In the genomic region with DNA sequence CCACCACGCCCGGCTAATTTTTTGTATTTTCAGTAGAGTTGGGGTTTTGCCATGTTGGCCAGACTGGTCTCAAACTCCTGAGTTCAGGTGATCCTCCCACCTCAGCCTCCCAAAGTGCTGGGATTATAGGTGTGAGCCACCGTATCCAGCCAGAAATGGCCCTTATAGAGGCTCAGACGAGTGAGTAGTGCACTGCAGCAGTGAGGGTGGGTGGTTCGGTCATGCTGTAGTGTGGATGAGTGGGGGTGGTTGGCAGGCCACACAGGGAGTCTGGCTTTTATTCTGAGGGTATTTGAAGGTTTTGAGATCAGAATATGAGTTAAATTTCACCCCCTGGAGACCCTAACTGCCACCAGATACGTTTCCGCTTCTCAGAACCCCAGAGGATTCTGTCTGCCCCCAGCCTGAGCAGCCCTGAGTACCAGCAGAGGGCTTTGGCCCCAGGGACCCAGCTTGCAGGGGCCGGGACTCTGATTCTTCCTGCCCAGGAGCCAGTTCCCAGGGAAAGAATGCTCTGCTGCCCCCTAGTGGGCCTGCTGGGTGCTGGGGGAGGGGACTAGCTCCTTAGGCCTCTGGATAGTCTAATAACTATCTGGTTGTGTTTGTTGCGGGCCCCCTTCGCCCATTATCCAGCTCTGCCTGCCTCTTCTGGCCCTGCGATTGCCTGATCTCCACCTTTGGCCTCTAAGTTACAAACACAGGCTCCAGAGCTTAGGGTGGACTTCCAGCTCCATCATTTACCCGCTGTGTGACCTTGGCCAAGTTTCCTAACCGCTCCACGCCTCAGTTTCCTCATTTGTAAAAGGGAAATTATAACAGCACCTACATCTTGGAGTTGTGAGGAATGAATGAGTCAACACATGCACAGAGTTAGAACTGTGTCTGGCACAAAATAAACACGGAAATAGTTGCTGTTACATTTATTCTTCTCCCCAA, we compare ENCODE assay signal across 8 cellular contexts. TPM values are rescaled to one million over a fixed set of nuclear protein-coding genes. Genes with fewer than 3 reads are reported as not detected.
DNase-seq lines count a peak whose midpoint lies in the region; ATAC-seq and TF ChIP-seq lines count a peak whose summit lies in the region.

No MANE protein-coding gene starts in this region.

- peaks cover 9% of the 10 kb centered on the region for H3K79me2 ChIP-seq in parathyroid adenoma

- H3K9ac ChIP-seq in parathyroid adenoma, result no peak overlapping the region

- DNase-seq in AG20443 (ENCODE audit: low spot score), result peak; percentile 90
- DNase-seq in NCI-H1048 (lab: John Stamatoyannopoulos, UW), result peak; percentile 69
- DNase-seq in activated naive CD4-positive, alpha-beta T cell treated with anti-CD3 and anti-CD28 coated beads, Interleukin-2, amount 10 ng/mL, durations not matched to agents 7 days and 5 days, result peak; percentile 95
- DNase-seq in globus pallidus (ENCODE audit: low spot score), result peak; percentile 89
- DNase-seq in thyroid gland, result peak; percentile 88 to 93

- no peak overlapping the region for H3K27ac Mint-ChIP-seq in activated naive CD4-positive, alpha-beta T cell treated with anti-CD3 and anti-CD28 coated beads, Interleukin-2, amount 10 ng/mL, durations not matched to agents 7 days and 5 days

- peak overlapping the region; percentile 60 for H3K4me2 ChIP-seq in parathyroid adenoma (ENCODE audit: low read length)

- TF ChIP-seq CTCF in parathyroid adenoma (IDR thresholded peaks at IDR 0.05) (peak; percentile 94), thyroid gland (IDR thresholded peaks at IDR 0.05) (peak; percentile 82 to 96 (median 91))

- WGBS in thyroid gland, 2 donors, result 45 to 47% methylated on average over 14 to 15 of the region's 15 CpGs

- peak overlapping the region; percentile 47 for H2AFZ ChIP-seq in parathyroid adenoma

- CTCF ChIA-PET in activated naive CD4-positive, alpha-beta T cell treated with anti-CD3 and anti-CD28 coated beads, Interleukin-2, amount 10 ng/mL, durations not matched to agents 7 days and 5 days (lab: Charles Lee), result interaction anchor here (0.6 to 2.5 kb wide), 29 partner anchors 9 to 377 kb away, joined by 3 to 19 read pairs (median 4); partner anchors contain the start of genes CD2BP2, TBX6, ZNF48 and ZNF688

- H3K9me3 ChIP-seq in parathyroid adenoma (ENCODE audit: control insufficient read depth, low read length), result no peaks in the 10 kb centered on the region
- no peaks in the 10 kb centered on the region for H3K9me3 ChIP-seq in thyroid gland

- H3K27me3 Mint-ChIP-seq in activated naive CD4-positive, alpha-beta T cell treated with anti-CD3 and anti-CD28 coated beads, Interleukin-2, amount 10 ng/mL, durations not matched to agents 7 days and 5 days, result peaks cover 5% of the 10 kb centered on the region

- no peak overlapping the region for H3K4me3 Mint-ChIP-seq in activated naive CD4-positive, alpha-beta T cell treated with anti-CD3 and anti-CD28 coated beads, Interleukin-2, amount 10 ng/mL, durations not matched to agents 7 days and 5 days

- H3K9me3 Mint-ChIP-seq in activated naive CD4-positive, alpha-beta T cell treated with anti-CD3 and anti-CD28 coated beads, Interleukin-2, amount 10 ng/mL, durations not matched to agents 7 days and 5 days, result no peaks in the 10 kb centered on the region

- peak overlapping the region; percentile 34 for H3K27ac ChIP-seq in parathyroid adenoma
- peak overlapping the region in 2 of 3 donors; percentile 19 to 27 for H3K27ac ChIP-seq in thyroid gland

- H3K4me1 ChIP-seq in parathyroid adenoma, result peaks cover 12% of the 10 kb centered on the region
- H3K4me1 ChIP-seq in thyroid gland, result peaks cover 5 to 19% of the 10 kb centered on the region in 2 donors

- no peak for TF ChIP-seq POLR2A in thyroid gland (IDR thresholded peaks at IDR 0.05)

- intact Hi-C loops in thyroid gland (cut with DNase I), result no loop called here

- H3K36me3 Mint-ChIP-seq in activated naive CD4-positive, alpha-beta T cell treated with anti-CD3 and anti-CD28 coated beads, Interleukin-2, amount 10 ng/mL, durations not matched to agents 7 days and 5 days, result peaks cover 14% of the 10 kb centered on the region

- H3K4me3 ChIP-seq in parathyroid adenoma (ENCODE audit: low read depth, low read length) (peak overlapping the region; percentile 36), thyroid gland (replicated peaks in 1 of 3) (no peak overlapping the region)

- peak; percentile 49 for ATAC-seq in GM21447 (IDR thresholded peaks at IDR 0.05; ENCODE audit: unreplicated experiment)
- peak; percentile 81 for ATAC-seq in SK-N-SH treated with all-trans-retinoic acid at 6 μM for 48 hours

- H3K4me1 Mint-ChIP-seq in activated naive CD4-positive, alpha-beta T cell treated with anti-CD3 and anti-CD28 coated beads, Interleukin-2, amount 10 ng/mL, durations not matched to agents 7 days and 5 days, result peaks cover 31% of the 10 kb centered on the region

- no peaks in the 10 kb centered on the region for H3K36me3 ChIP-seq in parathyroid adenoma (ENCODE audit: control insufficient read depth, insufficient read depth, low read length)
- H3K36me3 ChIP-seq in thyroid gland, result no peaks in the 10 kb centered on the region

- H3K27me3 ChIP-seq in parathyroid adenoma (ENCODE audit: control insufficient read depth, insufficient read depth, low read length) (no peaks in the 10 kb centered on the region), thyroid gland (no peaks in the 10 kb centered on the region)

TF ChIP-seq in SK-N-SH treated with all-trans-retinoic acid at 6 μM for 48 hours, 23 proteins besides CTCF, POLR2A, EP300 and RAD21:
- TF ChIP-seq ZNF70 (CRISPR knock-in tag; IDR thresholded peaks at IDR 0.05) (no peak), ZC3H10 (CRISPR knock-in tag; IDR thresholded peaks at IDR 0.05) (no peak), PPARA (CRISPR knock-in tag; IDR thresholded peaks at IDR 0.05; ENCODE audit: borderline replicate concordance) (no peak), CSDC2 (CRISPR knock-in tag; IDR thresholded peaks at IDR 0.05) (no peak), BACH2 (CRISPR knock-in tag; IDR thresholded peaks at IDR 0.05; ENCODE audit: borderline replicate concordance) (no peak), OSR1 (CRISPR knock-in tag; IDR thresholded peaks at IDR 0.05) (no peak), ZNF565 (CRISPR knock-in tag; conservative IDR thresholded peaks at IDR 0.05; ENCODE audit: low read depth) (no peak), ZFP3 (CRISPR knock-in tag; IDR thresholded peaks at IDR 0.05) (no peak), TOX (CRISPR knock-in tag; IDR thresholded peaks at IDR 0.05; ENCODE audit: borderline replicate concordance) (no peak), ESRRG (CRISPR knock-in tag; IDR thresholded peaks at IDR 0.05) (no peak), TCF4 (CRISPR knock-in tag; IDR thresholded peaks at IDR 0.05; ENCODE audit: borderline replicate concordance) (no peak), PATZ1 (CRISPR knock-in tag; IDR thresholded peaks at IDR 0.05; ENCODE audit: borderline replicate concordance) (no peak), CSRNP3 (CRISPR knock-in tag; IDR thresholded peaks at IDR 0.05) (no peak), POU6F1 (CRISPR knock-in tag; IDR thresholded peaks at IDR 0.05; ENCODE audit: borderline replicate concordance, low read depth) (no peak), ZFP30 (CRISPR knock-in tag; IDR thresholded peaks at IDR 0.05) (no peak), SNAI2 (CRISPR knock-in tag; IDR thresholded peaks at IDR 0.05) (no peak), ISL1 (CRISPR knock-in tag; IDR thresholded peaks at IDR 0.05) (no peak)

RNA-seq across cellular contexts. Expression of gene ZNF771, which starts 2.0 kb away (rescaled TPM):
- 10 to 100 TPM in 3 of 4 donors, 1 to 10 TPM in 1; 9.1 to 29.5 (median 19.1) TPM for total RNA-seq in thyroid gland

RNA-seq across cellular contexts. Expression of gene ZNF48, which starts 14.2 kb away (rescaled TPM):
- total RNA-seq in thyroid gland, result 10 to 100 TPM in 2 of 4 donors, 1 to 10 TPM in 2; 8.5 to 12.2 (median 9.4) TPM

RNA-seq across cellular contexts. Expression of gene DCTPP1, which starts 20.4 kb away (rescaled TPM):
- total RNA-seq in thyroid gland, result 10 to 100 TPM; 18.8 to 26.4 (median 22.5) TPM

RNA-seq across cellular contexts. Expression of gene SEPTIN1, which starts 27.0 kb away (rescaled TPM):
- 1 to 10 TPM in 3 of 4 donors, under 1 TPM in 1; 0.56 to 3.4 (median 1.4) TPM for total RNA-seq in thyroid gland

RNA-seq across cellular contexts. Expression of gene MYL11, which starts 34.8 kb away (rescaled TPM):
- not detected for total RNA-seq in thyroid gland
